ENCODE assay signal across 8 cellular contexts in genomic region chrX:15855562-15856256, GRCh38. TPM values are rescaled to one million over a fixed set of nuclear protein-coding genes. Genes with fewer than 3 reads are reported as not detected.
DNase-seq lines count a peak whose midpoint lies in the region; ATAC-seq and TF ChIP-seq lines count a peak whose summit lies in the region.

No MANE protein-coding gene starts in this region.

- no peaks in the 10 kb centered on the region for H3K27me3 Mint-ChIP-seq in activated CD4-positive, alpha-beta T cell treated with anti-CD3 and anti-CD28 coated beads for 36 hours

- TF ChIP-seq POLR2A in esophagus muscularis mucosa (IDR thresholded peaks at IDR 0.05; ENCODE audit: low read depth) (no peak), gastrocnemius medialis (IDR thresholded peaks at IDR 0.05) (no peak)

- no peaks in the 10 kb centered on the region for H3K9me3 ChIP-seq in SJSA1 (replicated peaks)
- H3K9me3 ChIP-seq in esophagus muscularis mucosa, result no peaks in the 10 kb centered on the region
- H3K9me3 ChIP-seq in gastrocnemius medialis, result no peaks in the 10 kb centered on the region

- H3K27ac ChIP-seq in SJSA1 (no peak overlapping the region), esophagus muscularis mucosa (replicated peaks in 1 of 4) (peak overlapping the region; percentile 88 to 96 (median 95)), gastrocnemius medialis (peak overlapping the region; percentile 87 to 94 (median 92))

- peak overlapping the region; percentile 90 for H3K4me3 Mint-ChIP-seq in activated CD4-positive, alpha-beta T cell treated with anti-CD3 and anti-CD28 coated beads for 36 hours

- in situ Hi-C loops in gastrocnemius medialis (cut with MboI; ENCODE audit: low sequenced_read_pairs in 4 of 4), result no loop called here

- H3K27me3 ChIP-seq in SJSA1 (replicated peaks), result no peaks in the 10 kb centered on the region
- H3K27me3 ChIP-seq in esophagus muscularis mucosa, result no peaks in the 10 kb centered on the region
- H3K27me3 ChIP-seq in gastrocnemius medialis, result peaks cover 0 to 18% (median 0%) of the 10 kb centered on the region in 3 donors

- H3K4me1 ChIP-seq in SJSA1 (replicated peaks) (peaks cover 4% of the 10 kb centered on the region; the same call in 1 of the 2 replicates), esophagus muscularis mucosa (peaks cover 12 to 33% (median 22%) of the 10 kb centered on the region in 4 donors), gastrocnemius medialis (peaks cover 15 to 26% of the 10 kb centered on the region in 2 donors)

- CTCF ChIA-PET in activated CD4-positive, alpha-beta T cell treated with anti-CD3 and anti-CD28 coated beads for 36 hours (lab: Charles Lee), result interaction anchor here (0.7 kb wide), 1 partner anchor 26 kb away, joined by 4 read pairs; no protein-coding TSS in a partner anchor

- H3K36me3 ChIP-seq in SJSA1 (peaks cover 4% of the 10 kb centered on the region; the same call in 1 of the 2 replicates), esophagus muscularis mucosa (peaks cover 0 to 4% (median 0%) of the 10 kb centered on the region in 4 donors), gastrocnemius medialis (no peaks in the 10 kb centered on the region)

- WGBS in esophagus muscularis mucosa, result 24% methylated on average over 11 of the region's 16 CpGs

- DNase-seq in activated CD4-positive, alpha-beta T cell treated with anti-CD3 and anti-CD28 coated beads for 36 hours, result no peak
- no peak for DNase-seq in activated CD4-positive, alpha-beta T cell treated with anti-CD3 and anti-CD28 coated beads for 48 hours
- DNase-seq in SJSA1 (ENCODE audit: low read depth in 1 of 2, low spot score in 2 of 2), result no peak
- DNase-seq in esophagus muscularis mucosa (ENCODE audit: extremely low spot score), result no peak
- no peak for DNase-seq in gastrocnemius medialis
- DNase-seq in kidney glomerular epithelial cell (lab: John Stamatoyannopoulos, UW), result no peak
- DNase-seq in AG08396 (ENCODE audit: low spot score), result no peak

- POLR2A ChIA-PET in activated CD4-positive, alpha-beta T cell treated with anti-CD3 and anti-CD28 coated beads for 36 hours (lab: Charles Lee), result interaction anchor here (0.5 to 1.5 kb wide), 3 partner anchors 18 to 117 kb away, joined by 3 to 7 read pairs (median 5); partner anchors contain the start of gene CA5B

- peak overlapping the region; percentile 65 for H3K4me3 ChIP-seq in SJSA1
- H3K4me3 ChIP-seq in esophagus muscularis mucosa, result peak overlapping the region; percentile 75 to 93 (median 80)
- peak overlapping the region; percentile 60 to 74 (median 66) for H3K4me3 ChIP-seq in gastrocnemius medialis

- intact Hi-C loops in activated CD4-positive, alpha-beta T cell treated with anti-CD3 and anti-CD28 coated beads for 36 hours (cut with DNase I, micrococcal nuclease), result loop anchor here (1.0 to 10.0 kb wide), 9 partner anchors 35 to 1019 kb away; partner anchors contain the start of genes CA5B (in 1 of the 2), FANCB (in 1 of the 2), MOSPD2 (in 1 of the 2) and PIGA (in 1 of the 2)
- intact Hi-C loops in esophagus muscularis mucosa (cut with DNase I) (loop anchor here (10.0 kb wide), 3 partner anchors 171 to 1019 kb away; partner anchors contain the start of genes CTPS2, RBBP7 and SYAP1), gastrocnemius medialis (cut with DNase I; ENCODE audit: low total_unique reads) (loop anchor here (5.0 to 10.0 kb wide), 2 partner anchors 119 to 932 kb away; partner anchors contain the start of gene TXLNG)

- no peaks in the 10 kb centered on the region for H3K9me3 Mint-ChIP-seq in activated CD4-positive, alpha-beta T cell treated with anti-CD3 and anti-CD28 coated beads for 36 hours (ENCODE audit: low read depth)

- peaks cover 19% of the 10 kb centered on the region for H3K4me1 Mint-ChIP-seq in activated CD4-positive, alpha-beta T cell treated with anti-CD3 and anti-CD28 coated beads for 36 hours

- H3K36me3 Mint-ChIP-seq in activated CD4-positive, alpha-beta T cell treated with anti-CD3 and anti-CD28 coated beads for 36 hours (ENCODE audit: low read depth), result peaks cover 4% of the 10 kb centered on the region

- ATAC-seq in activated CD4-positive, alpha-beta T cell treated with anti-CD3 and anti-CD28 coated beads for 36 hours, result no peak
- ATAC-seq in gastrocnemius medialis (no peak), HG02970 (IDR thresholded peaks at IDR 0.05; ENCODE audit: low FRiP score, unreplicated experiment) (no peak)

- no peak for TF ChIP-seq CTCF in esophagus muscularis mucosa (IDR thresholded peaks at IDR 0.05)
- TF ChIP-seq CTCF in gastrocnemius medialis (IDR thresholded peaks at IDR 0.05 in 4 of 5, conservative IDR thresholded peaks at IDR 0.05 in 1 of 5), result no peak

- peak overlapping the region; percentile 96 for H3K27ac Mint-ChIP-seq in activated CD4-positive, alpha-beta T cell treated with anti-CD3 and anti-CD28 coated beads for 36 hours

- TF ChIP-seq EP300 in esophagus muscularis mucosa (IDR thresholded peaks at IDR 0.05), result no peak

RNA-seq across cellular contexts. Expression of gene AP1S2, which starts 1.1 kb away (rescaled TPM):
- 10 to 100 TPM; 22.3 to 24.5 TPM for total RNA-seq in activated CD4-positive, alpha-beta T cell treated with anti-CD3 and anti-CD28 coated beads for 36 hours
- total RNA-seq in SJSA1 (2014; rRNA removed; shearing (Covaris generic)), result 208 and 223 TPM in 2 replicates
- total RNA-seq in esophagus muscularis mucosa (100 to 1,000 TPM; 136 to 142 (median 140) TPM), gastrocnemius medialis (100 to 1,000 TPM in 3 of 4 donors, 10 to 100 TPM in 1; 79.8 to 155 (median 122) TPM)
